In the genomic region with DNA sequence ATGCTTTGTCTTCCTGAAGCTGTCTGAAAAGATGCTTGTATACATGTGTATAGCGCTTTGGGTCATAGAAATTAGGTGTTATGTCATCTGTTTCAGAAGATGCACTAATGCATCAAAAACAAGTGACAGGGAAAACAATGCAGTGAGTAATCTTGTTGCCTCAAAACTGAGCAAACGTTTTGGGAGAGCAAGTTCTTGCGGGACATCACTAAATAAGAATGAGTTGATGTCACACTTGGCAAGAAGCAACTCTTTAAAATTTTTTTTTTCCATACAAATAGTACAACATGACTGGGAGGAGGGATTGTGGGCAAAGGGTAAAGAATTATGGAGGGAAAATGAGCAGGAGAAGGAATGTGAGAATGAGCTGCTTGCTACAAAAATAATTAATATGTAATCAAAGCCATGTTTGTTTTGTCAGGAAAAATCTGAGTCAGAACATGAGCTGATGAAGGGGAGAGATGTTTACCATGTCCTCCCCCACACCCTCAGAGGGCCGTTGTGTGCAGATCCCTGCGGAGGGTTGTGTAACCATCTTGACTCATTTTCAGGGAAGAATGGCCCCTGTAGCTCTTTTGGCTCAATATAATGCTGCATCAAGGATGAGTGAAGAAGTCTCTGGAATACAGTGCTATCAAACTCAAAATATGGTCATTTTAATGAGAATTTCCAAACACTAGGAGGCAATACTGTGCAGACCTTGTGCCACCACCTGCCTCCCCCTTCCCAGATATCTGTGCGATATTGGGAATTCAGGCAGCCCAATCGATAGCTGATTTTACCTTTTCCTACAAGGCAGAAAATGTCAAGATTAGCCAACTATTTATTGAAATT, we compare ENCODE assay signal across 9 cellular contexts. TPM values are rescaled to one million over a fixed set of nuclear protein-coding genes. Genes with fewer than 3 reads are reported as not detected.
DNase-seq lines count a peak whose midpoint lies in the region; ATAC-seq, FAIRE-seq and TF ChIP-seq lines count a peak whose summit lies in the region.
"Had no signal": no experiment of that assay in that cellular context is flagged by ENCODE, and none has a peak within 500 bp of the region (broad histone marks: within the 10 kb centered on the region; RNA-seq: fewer than 3 reads in every experiment).

No MANE protein-coding gene starts in this region.

- H4K20me1 ChIP-seq in K562 (replicated peaks; ENCODE audit: control insufficient read depth, insufficient read depth, low read length) (no peaks in the 10 kb centered on the region), Karpas-422 (ENCODE audit: insufficient read depth, low read depth, low read length) (no peaks in the 10 kb centered on the region)

- H3K9me2 ChIP-seq in Karpas-422 (replicated peaks; ENCODE audit: insufficient read depth, low read length) = no peaks in the 10 kb centered on the region

- in situ Hi-C loops in K562 (cut with MboI) = no loop called here

- no peaks in the 10 kb centered on the region for H3K9me1 ChIP-seq in K562 (ENCODE audit: control insufficient read depth, insufficient read depth, low read length)

- no peak for DNase-seq in activated CD4-positive, alpha-beta T cell treated with anti-CD3 and anti-CD28 coated beads, Interleukin-2, amount 10 ng/mL, durations not matched to agents 24 days and 14 days
- DNase-seq in activated CD4-positive, alpha-beta T cell treated with anti-CD3 and anti-CD28 coated beads for 36 hours = no peak
- peak in 1 of 4 experiments; percentile 17 for DNase-seq in K562 (ENCODE audit: extremely low read depth in 1 of 4, low spot score in 3 of 4)
- peak in 1 of 2 donors; percentile 95 for DNase-seq in vagina (ENCODE audit: extremely low spot score in 2 of 2)
- DNase-seq in Karpas-422 = no peak
- no peak for DNase-seq in CD8-positive, alpha-beta T cell

- TF ChIP-seq EP300 in K562 (IDR thresholded peaks at IDR 0.05; ENCODE audit: low read length) = no peak

- ATAC-seq in activated CD4-positive, alpha-beta T cell treated with anti-CD3 and anti-CD28 coated beads for 36 hours = no peak
- no peak; the same call in 2 of the 3 replicates for ATAC-seq in K562
- ATAC-seq in HG02981 (IDR thresholded peaks at IDR 0.05; ENCODE audit: unreplicated experiment) = no peak
- ATAC-seq in CD8-positive, alpha-beta T cell = no peak

- H3K4me3 ChIP-seq in K562 (no peak overlapping the region), liver (ENCODE audit: low read depth in 1 of 3, low read length in 3 of 3) (no peak overlapping the region), vagina (no peak overlapping the region), Karpas-422 (ENCODE audit: low read length) (no peak overlapping the region)
- H3K4me3 ChIP-seq in CD8-positive, alpha-beta T cell (ENCODE audit: low read depth, low read length) = no peak overlapping the region

- H3K36me3 ChIP-seq in K562 (ENCODE audit: control insufficient read depth, insufficient read depth, low read length) = no peaks in the 10 kb centered on the region
- no peaks in the 10 kb centered on the region for H3K36me3 ChIP-seq in liver (ENCODE audit: control insufficient read depth in 4 of 4, insufficient read depth in 3 of 4, low read depth in 1 of 4, low read length in 3 of 4)
- H3K36me3 ChIP-seq in vagina = no peaks in the 10 kb centered on the region
- no peaks in the 10 kb centered on the region for H3K36me3 ChIP-seq in Karpas-422 (ENCODE audit: insufficient read depth, low read length)
- no peaks in the 10 kb centered on the region for H3K36me3 ChIP-seq in CD8-positive, alpha-beta T cell (ENCODE audit: insufficient read depth, low read length)

- H3K27ac Mint-ChIP-seq in activated CD4-positive, alpha-beta T cell treated with anti-CD3 and anti-CD28 coated beads, Interleukin-2, amount 10 ng/mL, durations not matched to agents 24 days and 14 days = peak overlapping the region; percentile 34
- no peak overlapping the region for H3K27ac Mint-ChIP-seq in activated CD4-positive, alpha-beta T cell treated with anti-CD3 and anti-CD28 coated beads for 36 hours
- no peak overlapping the region for H3K27ac Mint-ChIP-seq in CD8-positive, alpha-beta T cell

- H3K79me2 ChIP-seq in K562 (ENCODE audit: control insufficient read depth, insufficient read depth, low read length) = no peaks in the 10 kb centered on the region
- H3K79me2 ChIP-seq in Karpas-422 (ENCODE audit: low read length) = no peaks in the 10 kb centered on the region

- WGBS in K562 (ENCODE audit: insufficient coverage, low coverage, missing lambda C conversion rate) = 37% methylated on average over 7 of the region's 7 CpGs
- WGBS in liver = 51% methylated on average over 7 of the region's 7 CpGs

- intact Hi-C loops in activated CD4-positive, alpha-beta T cell treated with anti-CD3 and anti-CD28 coated beads, Interleukin-2, amount 10 ng/mL, durations not matched to agents 24 days and 14 days (cut with micrococcal nuclease) = no loop called here
- intact Hi-C loops in activated CD4-positive, alpha-beta T cell treated with anti-CD3 and anti-CD28 coated beads for 36 hours (cut with DNase I, micrococcal nuclease) = no loop called here
- intact Hi-C loops in K562 (cut with micrococcal nuclease) = no loop called here
- intact Hi-C loops in vagina (cut with DNase I) = loop anchor here (10.0 kb wide), 1 partner anchor 167 kb away; the partner anchor contains the start of gene DUSP16
- intact Hi-C loops in CD8-positive, alpha-beta T cell (cut with DNase I, micrococcal nuclease) = no loop called here

- H3K27me3 ChIP-seq in K562 (ENCODE audit: control insufficient read depth in 2 of 2, insufficient read depth in 2 of 2, low read length in 2 of 2) (no peaks in the 10 kb centered on the region), liver (ENCODE audit: control insufficient read depth in 4 of 4, insufficient read depth in 4 of 4, low read length in 3 of 4) (no peaks in the 10 kb centered on the region), vagina (no peaks in the 10 kb centered on the region), Karpas-422 (ENCODE audit: low read length) (no peaks in the 10 kb centered on the region)
- H3K27me3 ChIP-seq in CD8-positive, alpha-beta T cell (ENCODE audit: insufficient read depth, low read length) = no peaks in the 10 kb centered on the region

- H3K4me2 ChIP-seq in K562 (ENCODE audit: insufficient read depth, low read length) (no peak overlapping the region), Karpas-422 (ENCODE audit: low read depth, low read length, poor library complexity, severe bottlenecking) (no peak overlapping the region)

- FAIRE-seq in K562 (lab: Jason Lieb, UNC) = no peak

- BruUV-seq in K562 (replicated peaks; lab: Mats Ljungman, UMichigan) = no TSS peak

- H3K4me3 Mint-ChIP-seq in activated CD4-positive, alpha-beta T cell treated with anti-CD3 and anti-CD28 coated beads, Interleukin-2, amount 10 ng/mL, durations not matched to agents 24 days and 14 days = no peak overlapping the region
- H3K4me3 Mint-ChIP-seq in activated CD4-positive, alpha-beta T cell treated with anti-CD3 and anti-CD28 coated beads for 36 hours = no peak overlapping the region
- H3K4me3 Mint-ChIP-seq in CD8-positive, alpha-beta T cell = no peak overlapping the region

- peaks cover 39% of the 10 kb centered on the region for H3K36me3 Mint-ChIP-seq in activated CD4-positive, alpha-beta T cell treated with anti-CD3 and anti-CD28 coated beads, Interleukin-2, amount 10 ng/mL, durations not matched to agents 24 days and 14 days (ENCODE audit: low read depth)
- peaks cover 34% of the 10 kb centered on the region for H3K36me3 Mint-ChIP-seq in activated CD4-positive, alpha-beta T cell treated with anti-CD3 and anti-CD28 coated beads for 36 hours (ENCODE audit: low read depth)
- H3K36me3 Mint-ChIP-seq in CD8-positive, alpha-beta T cell = peaks cover 25% of the 10 kb centered on the region

- H3K9ac ChIP-seq in K562 (ENCODE audit: insufficient read depth in 1 of 2, low read depth in 2 of 2, low read length in 2 of 2) (no peak overlapping the region), liver (ENCODE audit: low read depth in 1 of 2, low read length in 2 of 2) (peak overlapping the region in 1 of 2 donors; percentile 66), Karpas-422 (ENCODE audit: low read length) (no peak overlapping the region)

- H3K9me3 Mint-ChIP-seq in activated CD4-positive, alpha-beta T cell treated with anti-CD3 and anti-CD28 coated beads, Interleukin-2, amount 10 ng/mL, durations not matched to agents 24 days and 14 days = peaks cover 6% of the 10 kb centered on the region
- no peaks in the 10 kb centered on the region for H3K9me3 Mint-ChIP-seq in activated CD4-positive, alpha-beta T cell treated with anti-CD3 and anti-CD28 coated beads for 36 hours (ENCODE audit: low read depth)
- peaks cover 4% of the 10 kb centered on the region for H3K9me3 Mint-ChIP-seq in CD8-positive, alpha-beta T cell

- H3K27me3 Mint-ChIP-seq in activated CD4-positive, alpha-beta T cell treated with anti-CD3 and anti-CD28 coated beads, Interleukin-2, amount 10 ng/mL, durations not matched to agents 24 days and 14 days = no peaks in the 10 kb centered on the region
- no peaks in the 10 kb centered on the region for H3K27me3 Mint-ChIP-seq in activated CD4-positive, alpha-beta T cell treated with anti-CD3 and anti-CD28 coated beads for 36 hours
- no peaks in the 10 kb centered on the region for H3K27me3 Mint-ChIP-seq in CD8-positive, alpha-beta T cell (ENCODE audit: low read depth)

- H3K27ac ChIP-seq in K562 (ENCODE audit: extremely low read depth, low read depth, low read length) = no peak overlapping the region
- peak overlapping the region; percentile 82 to 86 for H3K27ac ChIP-seq in liver (ENCODE audit: low read depth in 1 of 2, low read length in 2 of 2)
- peak overlapping the region; percentile 83 for H3K27ac ChIP-seq in vagina
- no peak overlapping the region for H3K27ac ChIP-seq in Karpas-422 (ENCODE audit: low read length)
- no peak overlapping the region for H3K27ac ChIP-seq in CD8-positive, alpha-beta T cell (ENCODE audit: low read depth, low read length)
- H3K27ac ChIP-seq: C4-2B had no signal

- H3K4me1 ChIP-seq in K562 (replicated peaks in 1 of 2; ENCODE audit: control insufficient read depth in 2 of 2, insufficient read depth in 2 of 2, low read length in 2 of 2) (peaks cover 0 to under 1% of the 10 kb centered on the region in 2 experiments; a peak in 2 of 5 replicates), liver (ENCODE audit: control insufficient read depth in 4 of 4, insufficient read depth in 4 of 4, low read length in 3 of 4) (peaks cover 5 to 26% (median 8%) of the 10 kb centered on the region in 4 donors), vagina (peaks cover 37% of the 10 kb centered on the region), Karpas-422 (ENCODE audit: low read length) (no peaks in the 10 kb centered on the region)
- peaks cover under 1% of the 10 kb centered on the region for H3K4me1 ChIP-seq in CD8-positive, alpha-beta T cell (ENCODE audit: insufficient read depth, low read length)

- POLR2A ChIA-PET in activated CD4-positive, alpha-beta T cell treated with anti-CD3 and anti-CD28 coated beads for 36 hours (lab: Charles Lee) = interaction anchor here (0.7 to 1.0 kb wide), 2 partner anchors 9 to 419 kb away, joined by 3 read pairs; no protein-coding TSS in a partner anchor
- POLR2A ChIA-PET in K562 (lab: Yijun Ruan, JAX) = interaction anchor here (0.6 kb wide), 1 partner anchor 430 kb away, joined by 3 read pairs; no protein-coding TSS in a partner anchor
- POLR2A ChIA-PET in CD8-positive, alpha-beta T cell (lab: Charles Lee) = interaction anchor here (1.3 kb wide), 1 partner anchor 11 kb away, joined by 3 read pairs; no protein-coding TSS in a partner anchor

- TF ChIP-seq CTCF in K562 (IDR thresholded peaks at IDR 0.05 in 2 of 3, conservative IDR thresholded peaks at IDR 0.05 in 1 of 3; ENCODE audit: insufficient read depth in 2 of 3, low read depth in 1 of 3, low read length in 3 of 3) (peak in 2 of 3 experiments; percentile 28 to 38; a peak in 2 of 6 replicates), liver (IDR thresholded peaks at IDR 0.05; ENCODE audit: low read depth, low read length, missing input control) (no peak), vagina (IDR thresholded peaks at IDR 0.05) (peak in 1 of 3 experiments; percentile 25)
- TF ChIP-seq CTCF in CD8-positive, alpha-beta T cell (IDR thresholded peaks at IDR 0.05) = no peak

- CTCF ChIA-PET in activated CD4-positive, alpha-beta T cell treated with anti-CD3 and anti-CD28 coated beads for 36 hours (lab: Charles Lee) = interaction anchor here (0.6 to 1.2 kb wide), 3 partner anchors 14 to 96 kb away, joined by 3 to 4 read pairs (median 4); no protein-coding TSS in a partner anchor
- CTCF ChIA-PET in K562 (lab: Yijun Ruan, JAX; ENCODE audit: low intra/inter-chr PET ratio) = no interaction called here
- CTCF ChIA-PET in CD8-positive, alpha-beta T cell (lab: Charles Lee) = interaction anchor here (0.6 to 1.6 kb wide), 6 partner anchors 8 to 105 kb away, joined by 3 to 8 read pairs (median 3); no protein-coding TSS in a partner anchor

- H2AFZ ChIP-seq in K562 (ENCODE audit: low read depth, low read length) (no peak overlapping the region), Karpas-422 (ENCODE audit: low read length) (no peak overlapping the region)

- H3K9me3 ChIP-seq in K562 (replicated peaks; ENCODE audit: control insufficient read depth, insufficient read depth, low read depth, low read length) (no peaks in the 10 kb centered on the region), liver (ENCODE audit: control insufficient read depth in 4 of 4, low read length in 3 of 4) (no peaks in the 10 kb centered on the region), vagina (no peaks in the 10 kb centered on the region), Karpas-422 (ENCODE audit: low read length) (no peaks in the 10 kb centered on the region)
- H3K9me3 ChIP-seq in CD8-positive, alpha-beta T cell (ENCODE audit: low read length) = no peaks in the 10 kb centered on the region

- no peak for TF ChIP-seq POLR2A in K562 (conservative IDR thresholded peaks at IDR 0.05)
- no peak for TF ChIP-seq POLR2A in vagina (IDR thresholded peaks at IDR 0.05)

- TF ChIP-seq RAD21 in K562 (CRISPR knock-in tag; conservative IDR thresholded peaks at IDR 0.05 in 1 of 2, IDR thresholded peaks at IDR 0.05 in 1 of 2) (peak in 1 of 2 experiments; percentile 47; a peak in 2 of 4 replicates), liver (IDR thresholded peaks at IDR 0.05) (peak; percentile 29 to 64)

- H3K4me1 Mint-ChIP-seq in activated CD4-positive, alpha-beta T cell treated with anti-CD3 and anti-CD28 coated beads, Interleukin-2, amount 10 ng/mL, durations not matched to agents 24 days and 14 days = peaks cover 34% of the 10 kb centered on the region
- peaks cover 37% of the 10 kb centered on the region for H3K4me1 Mint-ChIP-seq in activated CD4-positive, alpha-beta T cell treated with anti-CD3 and anti-CD28 coated beads for 36 hours
- H3K4me1 Mint-ChIP-seq in CD8-positive, alpha-beta T cell (ENCODE audit: low read depth) = peaks cover 39% of the 10 kb centered on the region

RNA-seq across cellular contexts. Expression of gene BORCS5, which starts 41.4 kb away (rescaled TPM):
- total RNA-seq in activated CD4-positive, alpha-beta T cell treated with anti-CD3 and anti-CD28 coated beads, Interleukin-2, amount 10 ng/mL, durations not matched to agents 24 days and 14 days = 34.0 and 37.0 TPM in 2 replicates
- total RNA-seq in activated CD4-positive, alpha-beta T cell treated with anti-CD3 and anti-CD28 coated beads for 36 hours = 10 to 100 TPM; 41.8 to 45.0 TPM
- 20.7 and 32.7 TPM in 2 replicates for total RNA-seq in K562 (2011; cell fraction: chromatin; rRNA removed; ENCODE audit: low replicate concordance)
- 8.8 and 10.3 TPM in 2 replicates for total RNA-seq in K562 (2011; cell fraction: nucleolus; rRNA removed)
- 15.6 and 19.1 TPM in 2 replicates for total RNA-seq in K562 (2011; cell fraction: nucleoplasm; rRNA removed)
- total RNA-seq in K562 (2014; rRNA removed) = 5.4 and 8.5 TPM in 2 replicates
- 4.1 and 4.3 TPM in 2 replicates for total RNA-seq in K562 (2014; rRNA removed; fragmentation: Illumina TruSeq; extraction: Trizol)
- total RNA-seq in K562 (2015; rRNA removed; fragmentation: Illumina TruSeq; extraction: Trizol) = 2.4 and 2.6 TPM in 2 replicates
- total RNA-seq in K562 (2021) = 12.4 TPM in 2 replicates
- 6.6 and 7.4 TPM in 2 replicates for polyA plus RNA-seq in K562 (2011; rRNA removed)
- polyA plus RNA-seq in K562 (2011; cell fraction: cytosol; rRNA removed) = 5.9 and 8.6 TPM in 2 replicates
- polyA plus RNA-seq in K562 (2011; cell fraction: nucleus; rRNA removed) = 7.1 and 10.6 TPM in 2 replicates
- 5.3 and 7.3 TPM in 2 replicates for polyA plus RNA-seq in K562 (2012)
- 9.2 and 10.0 TPM in 2 replicates for polyA plus RNA-seq in K562 (2014; fragmentation: Illumina TruSeq; extraction: Trizol)
- under 1 TPM; 0.31 to 0.77 TPM for polyA plus RNA-seq in K562 (2014; fragmentation: Nextera tagmentation; extraction: Ambion mirVana)
- 8.9 and 11.1 TPM in 2 replicates for polyA plus RNA-seq in K562 (2014; rRNA removed)
- 9.9 and 10.6 TPM in 2 replicates for polyA minus RNA-seq in K562 (2011; rRNA and poly(A)+ RNA removed)
- polyA minus RNA-seq in K562 (2011; cell fraction: cytosol; rRNA and poly(A)+ RNA removed) = 11.0 and 11.2 TPM in 2 replicates
- 7.1 and 12.2 TPM in 2 replicates for polyA minus RNA-seq in K562 (2011; cell fraction: nucleus; rRNA and poly(A)+ RNA removed)
- 10 to 100 TPM in 1 of 2 donors, 1 to 10 TPM in 1; 8.9 to 11.4 TPM for total RNA-seq in liver
- 1 to 10 TPM; 4.5 to 7.3 TPM for polyA plus RNA-seq in liver
- total RNA-seq in vagina = 17.4 TPM
- 6.4 and 10.0 TPM in 2 replicates for total RNA-seq in Karpas-422 (2014; rRNA removed; shearing (Covaris generic); ENCODE audit: low replicate concordance)
- 10 to 100 TPM; 33.8 to 38.8 TPM for total RNA-seq in CD8-positive, alpha-beta T cell

RNA-seq across cellular contexts. Expression of gene MANSC1, which starts 48.2 kb away (rescaled TPM):
- 0.88 and 1.1 TPM in 2 replicates for total RNA-seq in activated CD4-positive, alpha-beta T cell treated with anti-CD3 and anti-CD28 coated beads, Interleukin-2, amount 10 ng/mL, durations not matched to agents 24 days and 14 days
- total RNA-seq in activated CD4-positive, alpha-beta T cell treated with anti-CD3 and anti-CD28 coated beads for 36 hours = 1 to 10 TPM; 2.2 to 2.5 TPM
- 3.2 and 5.0 TPM in 2 replicates for total RNA-seq in K562 (2011; cell fraction: chromatin; rRNA removed; ENCODE audit: low replicate concordance)
- total RNA-seq in K562 (2011; cell fraction: nucleolus; rRNA removed) = 2.4 and 3.5 TPM in 2 replicates
- 4.5 and 6.0 TPM in 2 replicates for total RNA-seq in K562 (2011; cell fraction: nucleoplasm; rRNA removed)
- total RNA-seq in K562 (2014; rRNA removed) (0.91 and 3.3 TPM in 2 replicates), K562 (2014; rRNA removed; fragmentation: Illumina TruSeq; extraction: Trizol) (3.1 and 4.2 TPM in 2 replicates), K562 (2015; rRNA removed; fragmentation: Illumina TruSeq; extraction: Trizol) (4.5 and 4.7 TPM in 2 replicates), K562 (2021) (4.9 and 5.7 TPM in 2 replicates), liver (1 to 10 TPM; 2.1 to 2.3 TPM), vagina (16.2 TPM)
- polyA plus RNA-seq in K562 (2011; rRNA removed) (1.1 and 2.7 TPM in 2 replicates), K562 (2014; fragmentation: Illumina TruSeq; extraction: Trizol) (6.2 and 8.6 TPM in 2 replicates), K562 (2014; fragmentation: Nextera tagmentation; extraction: Ambion mirVana) (1 to 10 TPM in 1 of 2 experiments, under 1 TPM in 1; 0.76 to 1.4 TPM), K562 (2014; rRNA removed) (3.4 and 3.9 TPM in 2 replicates), liver (1 to 10 TPM; 7.2 to 7.8 TPM)
- 1.6 and 2.4 TPM in 2 replicates for polyA plus RNA-seq in K562 (2011; cell fraction: cytosol; rRNA removed)
- polyA plus RNA-seq in K562 (2011; cell fraction: nucleus; rRNA removed) = 0.56 and 0.57 TPM in 2 replicates
- 4.5 and 9.5 TPM in 2 replicates for polyA plus RNA-seq in K562 (2012)
- 1.8 and 2.4 TPM in 2 replicates for polyA minus RNA-seq in K562 (2011; rRNA and poly(A)+ RNA removed)
- polyA minus RNA-seq in K562 (2011; cell fraction: cytosol; rRNA and poly(A)+ RNA removed) = 1.2 and 2.1 TPM in 2 replicates
- 0.22 and 0.27 TPM in 2 replicates for polyA minus RNA-seq in K562 (2011; cell fraction: nucleus; rRNA and poly(A)+ RNA removed)
- total RNA-seq in Karpas-422 (2014; rRNA removed; shearing (Covaris generic); ENCODE audit: low replicate concordance) = not detected in 2 replicates
- total RNA-seq in CD8-positive, alpha-beta T cell = not detected

Comparison
In these comparisons a context has a peak if more than half of its experiments do, and no peak if none do; other contexts are left out.
1. H3K27ac ChIP-seq: peak in liver (2 of 2) and vagina (single experiment); none in K562 (single experiment), Karpas-422 (single experiment) and CD8-positive, alpha-beta T cell (single experiment).
2. CTCF ChIP-seq: peak in K562 (2 of 3); none in liver (single experiment) and CD8-positive, alpha-beta T cell (single experiment).